ENCODE assay signal across 4 cellular contexts in genomic region chr5:132246806-132247205, GRCh38.
A peak's percentile ranks its signal among the peaks of the same experiment; 100 is the strongest.
TF ChIP-seq lines count a peak whose summit lies in the region.

No MANE protein-coding gene starts in this region.

TF ChIP-seq in SK-N-SH treated with all-trans-retinoic acid at 6 μM for 48 hours, 23 proteins besides CTCF, POLR2A, EP300 and RAD21:
- TF ChIP-seq ISL1 (CRISPR knock-in tag; IDR thresholded peaks at IDR 0.05) = no peak
- peak; percentile 67; the same call in 1 of the 2 replicates for TF ChIP-seq ZFP30 (CRISPR knock-in tag; IDR thresholded peaks at IDR 0.05)
- no peak for TF ChIP-seq SNAI2 (CRISPR knock-in tag; IDR thresholded peaks at IDR 0.05)
- no peak for TF ChIP-seq PATZ1 (CRISPR knock-in tag; IDR thresholded peaks at IDR 0.05; ENCODE audit: borderline replicate concordance)
- TF ChIP-seq TCF4 (CRISPR knock-in tag; IDR thresholded peaks at IDR 0.05; ENCODE audit: borderline replicate concordance) = no peak
- no peak for TF ChIP-seq PPARA (CRISPR knock-in tag; IDR thresholded peaks at IDR 0.05; ENCODE audit: borderline replicate concordance)

TF ChIP-seq in SK-N-SH, 30 proteins besides CTCF, POLR2A, EP300 and RAD21:
- no peak for TF ChIP-seq IRF3 (IDR thresholded peaks at IDR 0.05; ENCODE audit: low read depth, low read length)
- no peak for TF ChIP-seq NFIC (IDR thresholded peaks at IDR 0.05; ENCODE audit: borderline replicate concordance)
- no peak for TF ChIP-seq FOXJ3 (CRISPR knock-in tag; IDR thresholded peaks at IDR 0.05)
- TF ChIP-seq SIN3A (IDR thresholded peaks at IDR 0.05; ENCODE audit: borderline replicate concordance, low read depth, low read length) = no peak
- no peak for TF ChIP-seq RXRA (IDR thresholded peaks at IDR 0.05; ENCODE audit: borderline replicate concordance, low read depth)
- TF ChIP-seq YY1 (IDR thresholded peaks at IDR 0.05; ENCODE audit: low read depth) = no peak
- TF ChIP-seq SMC3 (IDR thresholded peaks at IDR 0.05; ENCODE audit: low read depth, low read length) = no peak
- no peak for TF ChIP-seq FOSL2 (IDR thresholded peaks at IDR 0.05; ENCODE audit: borderline replicate concordance, low read depth)
TF ChIP-seq in SK-N-SH: peak in this region for 0.

TF ChIP-seq in HEK293, 187 proteins besides CTCF, POLR2A, EP300 and RAD21:
- TF ChIP-seq ZNF768 (tag by site-specific recombination; IDR thresholded peaks at IDR 0.05) = no peak
- no peak for TF ChIP-seq ZNF488 (tag by site-specific recombination; IDR thresholded peaks at IDR 0.05)
- TF ChIP-seq ZNF707 (tag by site-specific recombination; IDR thresholded peaks at IDR 0.05) = no peak
- no peak for TF ChIP-seq GFI1B (tag by site-specific recombination; IDR thresholded peaks at IDR 0.05)
- no peak for TF ChIP-seq ZNF521 (tag by site-specific recombination; IDR thresholded peaks at IDR 0.05)
- peak; percentile 77 for TF ChIP-seq SETDB1 (IDR thresholded peaks at IDR 0.05; ENCODE audit: insufficient read length, low read length)
- no peak for TF ChIP-seq ZXDB (tag by site-specific recombination; IDR thresholded peaks at IDR 0.05)
- TF ChIP-seq ZNF2 (tag by site-specific recombination; IDR thresholded peaks at IDR 0.05) = no peak
- no peak for TF ChIP-seq ZFP37 (tag by site-specific recombination; IDR thresholded peaks at IDR 0.05)

TF ChIP-seq in K562, 482 proteins besides CTCF, POLR2A, EP300 and RAD21:
- TF ChIP-seq ZNF785 (CRISPR knock-in tag; IDR thresholded peaks at IDR 0.05) (no peak), NR4A1 (CRISPR knock-in tag; IDR thresholded peaks at IDR 0.05) (no peak), NR4A1 (tag; IDR thresholded peaks at IDR 0.05) (no peak), FOXJ3 (CRISPR knock-in tag; IDR thresholded peaks at IDR 0.05) (no peak), LEF1 (IDR thresholded peaks at IDR 0.05) (0 out of 2 replicates have a peak, but pooled peaks have one; percentile 26), ZNF41 (CRISPR knock-in tag; conservative IDR thresholded peaks at IDR 0.05) (no peak), ZBTB33 (CRISPR knock-in tag; IDR thresholded peaks at IDR 0.05) (no peak), RFX1 (IDR thresholded peaks at IDR 0.05) (no peak), CBX3 (IDR thresholded peaks at IDR 0.05; ENCODE audit: borderline replicate concordance in 1 of 2, low read length in 2 of 2) (peak in 1 of 2 experiments; percentile 88; a peak in 1 of 3 replicates), TRIM28 (IDR thresholded peaks at IDR 0.05) (peak; percentile 89), ZNF140 (CRISPR knock-in tag; IDR thresholded peaks at IDR 0.05) (no peak), ZNF395 (CRISPR knock-in tag; IDR thresholded peaks at IDR 0.05) (no peak), TRIM24 (IDR thresholded peaks at IDR 0.05) (peak in 1 of 2 experiments; percentile 68; a peak in 2 of 4 replicates), PATZ1 (CRISPR knock-in tag; IDR thresholded peaks at IDR 0.05; ENCODE audit: borderline replicate concordance) (no peak), ZNF639 (CRISPR knock-in tag; conservative IDR thresholded peaks at IDR 0.05 in 1 of 2, IDR thresholded peaks at IDR 0.05 in 1 of 2) (no peak), NR2F6 (CRISPR knock-in tag; IDR thresholded peaks at IDR 0.05) (no peak), ZEB2 (IDR thresholded peaks at IDR 0.05) (0 out of 2 replicates have a peak, but pooled peaks have one; percentile 38), ZNF280A (IDR thresholded peaks at IDR 0.05; ENCODE audit: low read depth, partially characterized antibody) (peak; percentile 78), ZNF778 (CRISPR knock-in tag; IDR thresholded peaks at IDR 0.05) (no peak)
